ENCODE assay signal across 1 cellular context in genomic region chr1:162552684-162553252, GRCh38.
TF ChIP-seq lines count a peak whose summit lies in the region.

No MANE protein-coding gene starts in this region.

TF ChIP-seq in K562, 482 proteins besides CTCF, POLR2A, EP300 and RAD21 (continues in another document):
- TF ChIP-seq SRSF3 (IDR thresholded peaks at IDR 0.05; ENCODE audit: insufficient read depth, low read length) (no peak), SIRT6 (IDR thresholded peaks at IDR 0.05; ENCODE audit: low read depth, low read length) (no peak), KAT2B (IDR thresholded peaks at IDR 0.05; ENCODE audit: low read depth, low read length) (no peak), SOX6 (IDR thresholded peaks at IDR 0.05) (peak; percentile 56; the same call in 1 of the 2 replicates), KAT8 (IDR thresholded peaks at IDR 0.05; ENCODE audit: low read depth) (no peak), BCOR (IDR thresholded peaks at IDR 0.05) (no peak), SETDB1 (IDR thresholded peaks at IDR 0.05; ENCODE audit: low read length) (no peak), ZZZ3 (IDR thresholded peaks at IDR 0.05) (no peak), ADNP (tag; IDR thresholded peaks at IDR 0.05) (0 out of 2 replicates have a peak, but pooled peaks have one; percentile 58), GTF2A2 (tag; IDR thresholded peaks at IDR 0.05) (no peak), NFYB (IDR thresholded peaks at IDR 0.05; ENCODE audit: extremely low read depth, insufficient read length) (no peak), PML (IDR thresholded peaks at IDR 0.05; ENCODE audit: low read length) (peak; percentile 46; the same call in 1 of the 2 replicates), MXI1 (IDR thresholded peaks at IDR 0.05; ENCODE audit: low read depth, low read length) (no peak), SMARCA5 (IDR thresholded peaks at IDR 0.05) (no peak), GATAD2B (IDR thresholded peaks at IDR 0.05; ENCODE audit: borderline replicate concordance) (no peak), PHF8 (IDR thresholded peaks at IDR 0.05; ENCODE audit: borderline replicate concordance, low read length) (no peak), SUPT5H (IDR thresholded peaks at IDR 0.05) (no peak), GTF2E2 (tag; IDR thresholded peaks at IDR 0.05) (0 out of 2 replicates have a peak, but pooled peaks have one; percentile 29), ZNF124 (CRISPR knock-in tag; IDR thresholded peaks at IDR 0.05) (no peak), HNRNPK (IDR thresholded peaks at IDR 0.05; ENCODE audit: low read depth, low read length, poor library complexity, severe bottlenecking) (no peak), FOXJ2 (tag; IDR thresholded peaks at IDR 0.05) (no peak), RBM22 (IDR thresholded peaks at IDR 0.05; ENCODE audit: low read depth, low read length, poor library complexity, severe bottlenecking) (no peak), ZNF324 (CRISPR knock-in tag; IDR thresholded peaks at IDR 0.05) (no peak), EWSR1 (IDR thresholded peaks at IDR 0.05; ENCODE audit: borderline replicate concordance, low read depth, partially characterized antibody) (no peak), YY1 (IDR thresholded peaks at IDR 0.05; ENCODE audit: borderline replicate concordance in 1 of 3, control insufficient read depth in 1 of 3, extremely low read depth in 1 of 3, insufficient read depth in 3 of 3, insufficient read length in 1 of 3, insufficient replicate concordance in 2 of 3, low read depth in 1 of 3, low read length in 2 of 3) (peak in 1 of 3 experiments; percentile 16), ZNF121 (CRISPR knock-in tag; conservative IDR thresholded peaks at IDR 0.05) (no peak), ZBTB17 (CRISPR knock-in tag; IDR thresholded peaks at IDR 0.05) (no peak), TCF7 (IDR thresholded peaks at IDR 0.05; ENCODE audit: borderline replicate concordance) (no peak), CCNT2 (IDR thresholded peaks at IDR 0.05; ENCODE audit: borderline replicate concordance, extremely low read depth, insufficient read length, low read depth, low read length) (peak; percentile 32), NR2C1 (IDR thresholded peaks at IDR 0.05) (no peak), NR2C1 (tag; IDR thresholded peaks at IDR 0.05) (0 out of 2 replicates have a peak, but pooled peaks have one; percentile 13), ZNF77 (CRISPR knock-in tag; IDR thresholded peaks at IDR 0.05) (no peak), TAL1 (IDR thresholded peaks at IDR 0.05) (peak; percentile 59), TCF3 (CRISPR knock-in tag; IDR thresholded peaks at IDR 0.05) (peak; percentile 80), HNRNPUL1 (IDR thresholded peaks at IDR 0.05; ENCODE audit: low read length) (no peak), PHB2 (IDR thresholded peaks at IDR 0.05; ENCODE audit: low read depth) (no peak), POLR2AphosphoS5 (IDR thresholded peaks at IDR 0.05; ENCODE audit: control insufficient read depth, insufficient read depth, low read depth, low read length) (no peak), OTX1 (CRISPR knock-in tag; IDR thresholded peaks at IDR 0.05) (no peak), ARID1B (IDR thresholded peaks at IDR 0.05) (peak; percentile 76), HBP1 (CRISPR knock-in tag; IDR thresholded peaks at IDR 0.05) (no peak), ZNF140 (CRISPR knock-in tag; IDR thresholded peaks at IDR 0.05) (no peak), KLF6 (CRISPR knock-in tag; IDR thresholded peaks at IDR 0.05; ENCODE audit: borderline replicate concordance) (no peak), PYGO2 (tag; IDR thresholded peaks at IDR 0.05) (no peak), SMARCA4 (IDR thresholded peaks at IDR 0.05) (no peak), STAT5A (IDR thresholded peaks at IDR 0.05; ENCODE audit: borderline replicate concordance, low read length) (peak; percentile 57), NFATC3 (IDR thresholded peaks at IDR 0.05) (no peak), THRA (IDR thresholded peaks at IDR 0.05) (no peak), ZNF277 (CRISPR knock-in tag; IDR thresholded peaks at IDR 0.05; ENCODE audit: borderline replicate concordance) (no peak), KLF13 (tag; IDR thresholded peaks at IDR 0.05; ENCODE audit: borderline replicate concordance, low read depth) (no peak), NCOR1 (IDR thresholded peaks at IDR 0.05) (peak; percentile 19; the same call in 1 of the 2 replicates), CBFA2T2 (conservative IDR thresholded peaks at IDR 0.05) (0 out of 2 replicates have a peak, but pooled peaks have one; percentile 18), ZKSCAN8 (CRISPR knock-in tag; IDR thresholded peaks at IDR 0.05) (no peak), TEAD4 (IDR thresholded peaks at IDR 0.05; ENCODE audit: low read length) (peak; percentile 72), TEAD4 (CRISPR knock-in tag; IDR thresholded peaks at IDR 0.05; ENCODE audit: borderline replicate concordance) (no peak), MIER1 (IDR thresholded peaks at IDR 0.05; ENCODE audit: low read depth) (no peak)
- TF ChIP-seq, protein P1, sequence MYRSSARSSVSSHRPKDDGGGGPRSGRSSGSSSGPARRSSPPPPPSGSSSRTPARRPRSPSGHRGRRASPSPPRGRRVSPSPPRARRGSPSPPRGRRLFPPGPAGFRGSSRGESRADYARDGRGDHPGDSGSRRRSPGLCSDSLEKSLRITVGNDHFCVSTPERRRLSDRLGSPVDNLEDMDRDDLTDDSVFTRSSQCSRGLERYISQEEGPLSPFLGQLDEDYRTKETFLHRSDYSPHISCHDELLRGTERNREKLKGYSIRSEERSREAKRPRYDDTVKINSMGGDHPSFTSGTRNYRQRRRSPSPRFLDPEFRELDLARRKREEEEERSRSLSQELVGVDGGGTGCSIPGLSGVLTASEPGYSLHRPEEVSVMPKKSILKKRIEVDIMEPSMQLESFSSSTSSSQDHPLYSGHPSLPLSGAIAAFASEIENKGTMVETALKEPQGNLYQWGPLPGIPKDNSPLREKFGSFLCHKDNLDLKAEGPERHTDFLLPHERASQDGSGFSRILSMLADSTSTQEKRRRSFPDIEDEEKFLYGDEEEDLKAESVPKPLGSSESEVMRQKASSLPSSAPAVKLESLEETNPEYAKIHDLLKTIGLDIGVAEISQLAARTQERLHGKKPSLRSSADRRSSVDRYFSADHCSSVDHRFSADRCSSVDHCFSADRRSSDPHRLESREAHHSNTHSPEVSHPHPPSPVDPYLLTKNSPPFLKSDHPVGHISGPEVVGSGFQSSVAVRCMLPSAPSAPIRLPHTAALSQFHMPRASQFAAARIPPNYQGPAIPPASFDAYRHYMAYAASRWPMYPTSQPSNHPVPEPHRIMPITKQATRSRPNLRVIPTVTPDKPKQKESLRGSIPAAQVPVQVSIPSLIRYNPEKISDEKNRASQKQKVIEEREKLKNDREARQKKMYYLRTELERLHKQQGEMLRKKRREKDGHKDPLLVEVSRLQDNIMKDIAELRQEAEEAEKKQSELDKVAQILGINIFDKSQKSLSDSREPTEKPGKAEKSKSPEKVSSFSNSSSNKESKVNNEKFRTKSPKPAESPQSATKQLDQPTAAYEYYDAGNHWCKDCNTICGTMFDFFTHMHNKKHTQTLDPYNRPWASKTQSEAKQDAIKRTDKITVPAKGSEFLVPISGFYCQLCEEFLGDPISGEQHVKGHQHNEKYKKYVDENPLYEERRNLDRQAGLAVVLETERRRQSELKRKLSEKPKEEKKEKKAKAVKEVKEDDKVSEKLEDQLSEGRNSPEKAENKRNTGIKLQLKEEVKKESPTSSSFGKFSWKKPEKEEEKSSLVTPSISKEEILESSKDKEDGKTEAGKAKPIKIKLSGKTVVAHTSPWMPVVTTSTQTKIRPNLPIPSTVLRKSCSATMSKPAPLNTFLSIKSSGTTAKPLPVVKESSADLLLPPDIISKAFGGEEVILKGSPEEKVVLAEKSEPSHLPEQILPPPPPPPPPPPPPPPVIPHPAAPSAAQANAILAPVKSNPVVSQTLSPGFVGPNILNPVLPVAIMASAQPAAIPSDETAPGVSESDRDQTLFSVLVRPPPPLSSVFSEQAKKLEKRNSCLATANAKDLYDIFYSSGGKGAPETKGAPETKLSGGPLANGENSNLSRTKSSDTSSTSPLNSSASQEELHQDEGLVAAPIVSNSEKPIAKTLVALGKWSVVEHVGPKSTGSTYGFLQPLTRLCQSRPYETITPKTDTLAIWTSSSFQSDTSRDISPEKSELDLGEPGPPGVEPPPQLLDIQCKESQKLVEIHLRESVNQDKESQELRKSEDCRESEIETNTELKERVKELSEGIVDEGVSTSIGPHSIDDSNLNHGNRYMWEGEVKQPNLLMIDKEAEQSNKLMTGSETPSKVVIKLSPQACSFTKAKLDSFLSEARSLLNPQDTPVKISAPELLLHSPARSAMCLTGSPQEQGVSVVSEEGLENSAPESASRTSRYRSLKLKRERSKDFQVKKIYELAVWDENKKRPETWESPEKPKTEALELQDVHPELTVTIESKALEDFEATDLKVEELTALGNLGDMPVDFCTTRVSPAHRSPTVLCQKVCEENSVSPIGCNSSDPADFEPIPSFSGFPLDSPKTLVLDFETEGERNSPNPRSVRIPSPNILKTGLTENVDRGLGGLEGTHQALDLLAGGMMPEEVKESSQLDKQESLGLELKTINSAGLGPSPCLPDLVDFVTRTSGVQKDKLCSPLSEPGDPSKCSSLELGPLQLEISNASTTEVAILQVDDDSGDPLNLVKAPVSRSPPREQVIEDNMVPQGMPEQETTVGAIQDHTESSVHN (IDR thresholded peaks at IDR 0.05; ENCODE audit: borderline replicate concordance in 1 of 2, low read depth in 1 of 2), result no peak
- TF ChIP-seq, protein P2, sequence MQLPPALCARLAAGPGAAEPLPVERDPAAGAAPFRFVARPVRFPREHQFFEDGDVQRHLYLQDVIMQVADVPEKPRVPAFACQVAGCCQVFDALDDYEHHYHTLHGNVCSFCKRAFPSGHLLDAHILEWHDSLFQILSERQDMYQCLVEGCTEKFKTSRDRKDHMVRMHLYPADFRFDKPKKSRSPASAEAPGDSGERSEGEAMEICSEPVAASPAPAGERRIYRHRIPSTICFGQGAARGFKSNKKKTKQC (CRISPR knock-in tag; IDR thresholded peaks at IDR 0.05), result no peak
- TF ChIP-seq, protein P3, sequence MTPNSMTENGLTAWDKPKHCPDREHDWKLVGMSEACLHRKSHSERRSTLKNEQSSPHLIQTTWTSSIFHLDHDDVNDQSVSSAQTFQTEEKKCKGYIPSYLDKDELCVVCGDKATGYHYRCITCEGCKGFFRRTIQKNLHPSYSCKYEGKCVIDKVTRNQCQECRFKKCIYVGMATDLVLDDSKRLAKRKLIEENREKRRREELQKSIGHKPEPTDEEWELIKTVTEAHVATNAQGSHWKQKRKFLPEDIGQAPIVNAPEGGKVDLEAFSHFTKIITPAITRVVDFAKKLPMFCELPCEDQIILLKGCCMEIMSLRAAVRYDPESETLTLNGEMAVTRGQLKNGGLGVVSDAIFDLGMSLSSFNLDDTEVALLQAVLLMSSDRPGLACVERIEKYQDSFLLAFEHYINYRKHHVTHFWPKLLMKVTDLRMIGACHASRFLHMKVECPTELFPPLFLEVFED (CRISPR knock-in tag; conservative IDR thresholded peaks at IDR 0.05), result no peak
- TF ChIP-seq, protein P4, sequence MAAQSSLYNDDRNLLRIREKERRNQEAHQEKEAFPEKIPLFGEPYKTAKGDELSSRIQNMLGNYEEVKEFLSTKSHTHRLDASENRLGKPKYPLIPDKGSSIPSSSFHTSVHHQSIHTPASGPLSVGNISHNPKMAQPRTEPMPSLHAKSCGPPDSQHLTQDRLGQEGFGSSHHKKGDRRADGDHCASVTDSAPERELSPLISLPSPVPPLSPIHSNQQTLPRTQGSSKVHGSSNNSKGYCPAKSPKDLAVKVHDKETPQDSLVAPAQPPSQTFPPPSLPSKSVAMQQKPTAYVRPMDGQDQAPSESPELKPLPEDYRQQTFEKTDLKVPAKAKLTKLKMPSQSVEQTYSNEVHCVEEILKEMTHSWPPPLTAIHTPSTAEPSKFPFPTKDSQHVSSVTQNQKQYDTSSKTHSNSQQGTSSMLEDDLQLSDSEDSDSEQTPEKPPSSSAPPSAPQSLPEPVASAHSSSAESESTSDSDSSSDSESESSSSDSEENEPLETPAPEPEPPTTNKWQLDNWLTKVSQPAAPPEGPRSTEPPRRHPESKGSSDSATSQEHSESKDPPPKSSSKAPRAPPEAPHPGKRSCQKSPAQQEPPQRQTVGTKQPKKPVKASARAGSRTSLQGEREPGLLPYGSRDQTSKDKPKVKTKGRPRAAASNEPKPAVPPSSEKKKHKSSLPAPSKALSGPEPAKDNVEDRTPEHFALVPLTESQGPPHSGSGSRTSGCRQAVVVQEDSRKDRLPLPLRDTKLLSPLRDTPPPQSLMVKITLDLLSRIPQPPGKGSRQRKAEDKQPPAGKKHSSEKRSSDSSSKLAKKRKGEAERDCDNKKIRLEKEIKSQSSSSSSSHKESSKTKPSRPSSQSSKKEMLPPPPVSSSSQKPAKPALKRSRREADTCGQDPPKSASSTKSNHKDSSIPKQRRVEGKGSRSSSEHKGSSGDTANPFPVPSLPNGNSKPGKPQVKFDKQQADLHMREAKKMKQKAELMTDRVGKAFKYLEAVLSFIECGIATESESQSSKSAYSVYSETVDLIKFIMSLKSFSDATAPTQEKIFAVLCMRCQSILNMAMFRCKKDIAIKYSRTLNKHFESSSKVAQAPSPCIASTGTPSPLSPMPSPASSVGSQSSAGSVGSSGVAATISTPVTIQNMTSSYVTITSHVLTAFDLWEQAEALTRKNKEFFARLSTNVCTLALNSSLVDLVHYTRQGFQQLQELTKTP (IDR thresholded peaks at IDR 0.05; ENCODE audit: low read depth in 1 of 2, partially characterized antibody in 2 of 2), result no peak
